Comparison of ENCODE assay signal across 8 cellular contexts in genomic region chr7:43905209-43905946, GRCh38. TPM values are rescaled to one million over a fixed set of nuclear protein-coding genes. Genes with fewer than 3 reads are reported as not detected.
DNase-seq lines count a peak whose midpoint lies in the region; ATAC-seq and TF ChIP-seq lines count a peak whose summit lies in the region.

No MANE protein-coding gene starts in this region.

- peaks cover 4% of the 10 kb centered on the region for H3K27me3 Mint-ChIP-seq in endothelial cell (ENCODE audit: unreplicated experiment)

- H3K4me3 ChIP-seq in Peyer's patch = peak overlapping the region; percentile 60 to 98 (median 84)
- peak overlapping the region; percentile 65 to 75 for H3K4me3 ChIP-seq in muscle layer of duodenum (ENCODE audit: low read depth in 1 of 2, low read length in 2 of 2)

- H3K27ac ChIP-seq in Peyer's patch = peak overlapping the region; percentile 79 to 97 (median 89)
- H3K27ac ChIP-seq in muscle layer of duodenum (ENCODE audit: low read length) = peak overlapping the region; percentile 83

- peak overlapping the region; percentile 98 for H3K4me3 Mint-ChIP-seq in endothelial cell (ENCODE audit: unreplicated experiment)

- H3K36me3 ChIP-seq in Peyer's patch = no peaks in the 10 kb centered on the region
- H3K36me3 ChIP-seq in muscle layer of duodenum (ENCODE audit: control insufficient read depth in 1 of 2, insufficient read depth in 2 of 2, low read length in 2 of 2) = no peaks in the 10 kb centered on the region

- H3K9me3 ChIP-seq in Peyer's patch = no peaks in the 10 kb centered on the region
- H3K9me3 ChIP-seq in muscle layer of duodenum (ENCODE audit: control insufficient read depth in 1 of 2, low read length in 2 of 2) = no peaks in the 10 kb centered on the region

- peaks cover 0 to 36% (median 3%) of the 10 kb centered on the region in 4 donors for H3K4me1 ChIP-seq in Peyer's patch
- H3K4me1 ChIP-seq in muscle layer of duodenum (ENCODE audit: control insufficient read depth in 1 of 2, insufficient read depth in 2 of 2, low read length in 2 of 2) = peaks cover 13 to 15% of the 10 kb centered on the region in 2 donors

- TF ChIP-seq CTCF in Peyer's patch (IDR thresholded peaks at IDR 0.05) = no peak
- TF ChIP-seq CTCF in endothelial cell (IDR thresholded peaks at IDR 0.05; ENCODE audit: unreplicated experiment) = no peak

- H3K27me3 ChIP-seq in Peyer's patch = no peaks in the 10 kb centered on the region
- no peaks in the 10 kb centered on the region for H3K27me3 ChIP-seq in muscle layer of duodenum (ENCODE audit: low read depth, low read length)

- H3K4me1 Mint-ChIP-seq in endothelial cell (ENCODE audit: unreplicated experiment) = peaks cover 3% of the 10 kb centered on the region

- DNase-seq in G401 (ENCODE audit: low spot score) = peak; percentile 25
- DNase-seq in Peyer's patch = peak in 2 of 3 donors; percentile 83 to 87
- DNase-seq in endothelial cell (ENCODE audit: low spot score) = no peak
- DNase-seq in activated effector memory CD4-positive, alpha-beta T cell treated with anti-CD3 and anti-CD28 coated beads, Interleukin-2, amount 50 U/mL, for 16 hours = no peak
- DNase-seq in NCI-H2029 treated with DMSO at 0.1 percent for 48 hours (lab: John Stamatoyannopoulos, UW) = no peak
- DNase-seq in GDM1 (lab: John Stamatoyannopoulos, UW) = no peak

- peak overlapping the region; percentile 86 for H3K27ac Mint-ChIP-seq in endothelial cell (ENCODE audit: unreplicated experiment)

- in situ Hi-C loops in G401 (cut with HindIII; ENCODE audit: low sequenced_read_pairs) = no loop called here

- peaks cover 3% of the 10 kb centered on the region for H3K36me3 Mint-ChIP-seq in endothelial cell (ENCODE audit: low read depth, unreplicated experiment)

- ATAC-seq in GM21360 (IDR thresholded peaks at IDR 0.05; ENCODE audit: unreplicated experiment) = no peak

- TF ChIP-seq POLR2A in Peyer's patch (IDR thresholded peaks at IDR 0.05) = peak; percentile 85 to 92

- no peaks in the 10 kb centered on the region for H3K9me3 Mint-ChIP-seq in endothelial cell (ENCODE audit: unreplicated experiment)

RNA-seq across cellular contexts. Expression of gene URGCP, which starts 1.0 kb away (rescaled TPM):
- total RNA-seq in G401 (2014; rRNA removed; shearing (Covaris generic)) = 30.9 and 39.4 TPM in 2 replicates
- 10 to 100 TPM; 43.7 to 91.0 (median 80.3) TPM for total RNA-seq in Peyer's patch
- total RNA-seq in endothelial cell (ENCODE audit: unreplicated experiment) = 13.0 TPM

RNA-seq across cellular contexts. Expression of gene UBE2D4, which starts 20.9 kb away (rescaled TPM):
- 7.0 and 14.7 TPM in 2 replicates for total RNA-seq in G401 (2014; rRNA removed; shearing (Covaris generic))
- total RNA-seq in Peyer's patch (10 to 100 TPM; 13.0 to 15.3 (median 14.5) TPM), endothelial cell (ENCODE audit: unreplicated experiment) (9.3 TPM)

RNA-seq across cellular contexts. Expression of gene MRPS24, which starts 36.1 kb away (rescaled TPM):
- total RNA-seq in G401 (2014; rRNA removed; shearing (Covaris generic)) = 143 and 192 TPM in 2 replicates
- total RNA-seq in Peyer's patch = 100 to 1,000 TPM in 1 of 4 donors, 10 to 100 TPM in 3; 66.9 to 121 (median 74.2) TPM
- 51.8 TPM for total RNA-seq in endothelial cell (ENCODE audit: unreplicated experiment)

Comparison
In these comparisons a context has a peak if more than half of its experiments do, and no peak if none do; other contexts are left out.
1. DNase-seq: peak in G401 (single experiment) and Peyer's patch (2 of 3); none in endothelial cell (single experiment), activated effector memory CD4-positive, alpha-beta T cell treated with anti-CD3 and anti-CD28 coated beads, Interleukin-2, amount 50 U/mL, for 16 hours (single experiment), NCI-H2029 treated with DMSO at 0.1 percent for 48 hours (single experiment) and GDM1 (single experiment).